ENCODE assay signal across 22 cellular contexts in genomic region chr22:28043269-28043668, GRCh38.
"Had no signal": no experiment of that assay in that cellular context is flagged by ENCODE, and none has a peak within 500 bp of the region (broad histone marks: within the 10 kb centered on the region; RNA-seq: fewer than 3 reads in every experiment).

No MANE protein-coding gene starts in this region.

- H3K4me1 ChIP-seq: breast epithelium, tibial artery had no signal

- H3K36me3 ChIP-seq: breast epithelium, esophagus muscularis mucosa, tibial artery had no signal

- H3K4me1 Mint-ChIP-seq: activated naive CD8-positive, alpha-beta T cell treated with anti-CD3 and anti-CD28 coated beads, Interleukin-2, amount 10 ng/mL, durations not matched to agents 7 days and 5 days; stimulated activated effector memory CD8-positive, alpha-beta T cell treated with anti-CD3 and anti-CD28 coated beads, Interleukin-12 subunit alpha, Interleukin-12 subunit beta, amount 100 ng/mL, for 72 hours; stimulated activated naive CD8-positive, alpha-beta T cell treated with anti-CD3 and anti-CD28 coated beads, Interleukin-15, amount 100 ng/mL, for 72 hours had no signal

- H3K4me3 ChIP-seq: breast epithelium, coronary artery, esophagus muscularis mucosa, mucosa of descending colon, tibial artery had no signal

- DNase-seq: activated CD4-positive, alpha-beta memory T cell treated with anti-CD3 and anti-CD28 coated beads for 36 hours; activated CD4-positive, alpha-beta T cell treated with anti-CD3 and anti-CD28 coated beads for 48 hours; activated effector memory CD4-positive, alpha-beta T cell treated with Interleukin-2 at 50 U/mL for 16 hours; activated naive CD4-positive, alpha-beta T cell treated with anti-CD3 and anti-CD28 coated beads for 36 hours; activated naive CD8-positive, alpha-beta T cell treated with anti-CD3 and anti-CD28 coated beads, Interleukin-2, amount 10 ng/mL, durations not matched to agents 7 days and 5 days; activated T-cell treated with anti-CD3 and anti-CD28 coated beads, Interleukin-2, amount 50 U/mL, for 72 hours; amniotic stem cell; cerebellar nuclear complex; hypothalamus; mesenchymal stem cell; mucosa of descending colon; nephron progenitor cell; nucleus accumbens; small intestine; stimulated activated CD4-positive, alpha-beta T cell treated with anti-CD3 and anti-CD28 coated beads, Interleukin-2, amount 100 ng/mL, for 24 hours; stimulated activated naive CD8-positive, alpha-beta T cell treated with anti-CD3 and anti-CD28 coated beads, Interleukin-15, amount 100 ng/mL, for 72 hours; tibial artery had no signal

- H3K27me3 Mint-ChIP-seq: activated CD4-positive, alpha-beta memory T cell treated with anti-CD3 and anti-CD28 coated beads for 36 hours; stimulated activated naive CD8-positive, alpha-beta T cell treated with anti-CD3 and anti-CD28 coated beads, Interleukin-15, amount 100 ng/mL, for 72 hours had no signal

- H3K27ac Mint-ChIP-seq: activated CD4-positive, alpha-beta memory T cell treated with anti-CD3 and anti-CD28 coated beads for 36 hours; activated naive CD4-positive, alpha-beta T cell treated with anti-CD3 and anti-CD28 coated beads for 36 hours; activated naive CD8-positive, alpha-beta T cell treated with anti-CD3 and anti-CD28 coated beads, Interleukin-2, amount 10 ng/mL, durations not matched to agents 7 days and 5 days; activated T-cell treated with anti-CD3 and anti-CD28 coated beads, Interleukin-2, amount 50 U/mL, for 72 hours; nephron progenitor cell; stimulated activated effector memory CD8-positive, alpha-beta T cell treated with anti-CD3 and anti-CD28 coated beads, Interleukin-12 subunit alpha, Interleukin-12 subunit beta, amount 100 ng/mL, for 72 hours had no signal

- ATAC-seq: activated T-cell treated with anti-CD3 and anti-CD28 coated beads, Interleukin-2, amount 50 U/mL, for 72 hours; mucosa of descending colon; sciatic nerve; stimulated activated effector memory CD8-positive, alpha-beta T cell treated with anti-CD3 and anti-CD28 coated beads, Interleukin-12 subunit alpha, Interleukin-12 subunit beta, amount 100 ng/mL, for 72 hours; stimulated activated naive CD8-positive, alpha-beta T cell treated with anti-CD3 and anti-CD28 coated beads, Interleukin-15, amount 100 ng/mL, for 72 hours had no signal

- H3K36me3 Mint-ChIP-seq: activated CD4-positive, alpha-beta memory T cell treated with anti-CD3 and anti-CD28 coated beads for 36 hours; activated naive CD8-positive, alpha-beta T cell treated with anti-CD3 and anti-CD28 coated beads, Interleukin-2, amount 10 ng/mL, durations not matched to agents 7 days and 5 days; stimulated activated effector memory CD8-positive, alpha-beta T cell treated with anti-CD3 and anti-CD28 coated beads, Interleukin-12 subunit alpha, Interleukin-12 subunit beta, amount 100 ng/mL, for 72 hours had no signal

- H3K27ac ChIP-seq: breast epithelium, coronary artery, esophagus muscularis mucosa, tibial artery had no signal

- H3K4me3 Mint-ChIP-seq: activated CD4-positive, alpha-beta memory T cell treated with anti-CD3 and anti-CD28 coated beads for 36 hours; activated naive CD4-positive, alpha-beta T cell treated with anti-CD3 and anti-CD28 coated beads for 36 hours; activated naive CD8-positive, alpha-beta T cell treated with anti-CD3 and anti-CD28 coated beads, Interleukin-2, amount 10 ng/mL, durations not matched to agents 7 days and 5 days; activated T-cell treated with anti-CD3 and anti-CD28 coated beads, Interleukin-2, amount 50 U/mL, for 72 hours; nephron progenitor cell; stimulated activated effector memory CD8-positive, alpha-beta T cell treated with anti-CD3 and anti-CD28 coated beads, Interleukin-12 subunit alpha, Interleukin-12 subunit beta, amount 100 ng/mL, for 72 hours; stimulated activated naive CD8-positive, alpha-beta T cell treated with anti-CD3 and anti-CD28 coated beads, Interleukin-15, amount 100 ng/mL, for 72 hours had no signal

- H3K27me3 ChIP-seq: breast epithelium, esophagus muscularis mucosa, tibial artery had no signal

- H3K9me3 ChIP-seq: breast epithelium, esophagus muscularis mucosa, mucosa of descending colon, tibial artery had no signal

- H3K9me3 Mint-ChIP-seq: activated naive CD4-positive, alpha-beta T cell treated with anti-CD3 and anti-CD28 coated beads for 36 hours; activated naive CD8-positive, alpha-beta T cell treated with anti-CD3 and anti-CD28 coated beads, Interleukin-2, amount 10 ng/mL, durations not matched to agents 7 days and 5 days; activated T-cell treated with anti-CD3 and anti-CD28 coated beads, Interleukin-2, amount 50 U/mL, for 72 hours; stimulated activated effector memory CD8-positive, alpha-beta T cell treated with anti-CD3 and anti-CD28 coated beads, Interleukin-12 subunit alpha, Interleukin-12 subunit beta, amount 100 ng/mL, for 72 hours; stimulated activated naive CD8-positive, alpha-beta T cell treated with anti-CD3 and anti-CD28 coated beads, Interleukin-15, amount 100 ng/mL, for 72 hours had no signal
